In the genomic region with DNA sequence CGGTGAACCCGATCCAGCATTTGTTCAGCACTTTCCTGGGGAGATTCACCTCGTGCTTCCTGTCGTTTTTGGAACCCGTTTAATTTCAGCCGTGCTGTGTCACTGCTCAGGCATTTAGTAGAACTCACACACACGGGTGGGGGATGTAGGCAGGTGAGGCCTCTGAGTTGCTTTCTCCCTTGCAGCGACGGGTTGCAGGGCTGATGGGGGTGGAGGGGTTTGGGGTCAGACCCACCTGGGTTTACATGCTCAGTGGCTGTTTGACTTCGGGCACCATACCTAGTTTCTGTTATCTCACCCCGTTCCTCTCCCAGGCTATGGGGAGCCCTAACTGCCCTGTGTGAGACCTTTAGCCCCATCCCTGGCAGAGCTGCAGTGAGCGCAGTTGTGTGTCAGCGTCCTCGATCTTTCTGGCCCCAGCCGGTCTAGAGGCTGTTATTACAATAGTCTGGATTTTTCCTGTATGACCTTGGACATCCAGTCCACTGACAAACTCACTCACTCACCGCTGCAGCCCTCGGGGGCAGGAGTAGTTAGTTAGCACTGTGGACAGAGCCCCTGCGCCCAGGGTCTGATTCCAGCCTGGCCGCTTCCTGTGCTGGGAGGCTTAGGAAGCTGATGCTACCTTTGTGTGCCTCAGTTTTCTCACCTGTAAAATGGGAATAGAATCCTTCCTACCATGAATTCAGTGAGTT, we compare ENCODE assay signal across 8 cellular contexts. TPM values are rescaled to one million over a fixed set of nuclear protein-coding genes. Genes with fewer than 3 reads are reported as not detected.
DNase-seq lines count a peak whose midpoint lies in the region; ATAC-seq and TF ChIP-seq lines count a peak whose summit lies in the region.

No MANE protein-coding gene starts in this region.

- H3K27ac Mint-ChIP-seq in activated naive CD8-positive, alpha-beta T cell treated with anti-CD3 and anti-CD28 coated beads for 36 hours, result no peak overlapping the region
- no peak overlapping the region for H3K27ac Mint-ChIP-seq in activated naive CD8-positive, alpha-beta T cell treated with anti-CD3 and anti-CD28 coated beads, Interleukin-2, amount 50 U/mL, for 24 hours

- no TSS peak for BruUV-seq in mammary epithelial cell (replicated peaks; lab: Mats Ljungman, UMichigan)

- H2AFZ ChIP-seq in mammary epithelial cell (ENCODE audit: low read depth, low read length), result peak overlapping the region; percentile 70

- H3K4me3 Mint-ChIP-seq in activated naive CD8-positive, alpha-beta T cell treated with anti-CD3 and anti-CD28 coated beads for 36 hours, result peak overlapping the region; percentile 85
- H3K4me3 Mint-ChIP-seq in activated naive CD8-positive, alpha-beta T cell treated with anti-CD3 and anti-CD28 coated beads, Interleukin-2, amount 50 U/mL, for 24 hours, result no peak overlapping the region

- H3K27ac ChIP-seq in mammary epithelial cell (ENCODE audit: insufficient read depth, low read depth, low read length) (peak overlapping the region; percentile 69), lower lobe of right lung (peak overlapping the region; percentile 66), uterus (peak overlapping the region; percentile 74 to 75)

- H3K27me3 Mint-ChIP-seq in activated naive CD8-positive, alpha-beta T cell treated with anti-CD3 and anti-CD28 coated beads for 36 hours, result peaks cover 4% of the 10 kb centered on the region
- peaks cover 21% of the 10 kb centered on the region for H3K27me3 Mint-ChIP-seq in activated naive CD8-positive, alpha-beta T cell treated with anti-CD3 and anti-CD28 coated beads, Interleukin-2, amount 50 U/mL, for 24 hours

- no peak for ATAC-seq in activated naive CD8-positive, alpha-beta T cell treated with anti-CD3 and anti-CD28 coated beads, Interleukin-2, amount 50 U/mL, for 24 hours
- peak; percentile 2 to 36 for ATAC-seq in lower lobe of right lung

- H3K4me1 Mint-ChIP-seq in activated naive CD8-positive, alpha-beta T cell treated with anti-CD3 and anti-CD28 coated beads for 36 hours, result peaks cover 18% of the 10 kb centered on the region
- peaks cover 14% of the 10 kb centered on the region for H3K4me1 Mint-ChIP-seq in activated naive CD8-positive, alpha-beta T cell treated with anti-CD3 and anti-CD28 coated beads, Interleukin-2, amount 50 U/mL, for 24 hours

- TF ChIP-seq POLR2A in uterus (IDR thresholded peaks at IDR 0.05), result no peak

- in situ Hi-C loops in mammary epithelial cell (cut with MboI; ENCODE audit: low sequenced_read_pairs in 2 of 2), result no loop called here

- no peak for DNase-seq in activated naive CD8-positive, alpha-beta T cell treated with anti-CD3 and anti-CD28 coated beads for 36 hours
- DNase-seq in activated naive CD8-positive, alpha-beta T cell treated with anti-CD3 and anti-CD28 coated beads, Interleukin-2, amount 50 U/mL, for 24 hours, result no peak
- DNase-seq in mammary epithelial cell (peak; percentile 76), lower lobe of right lung (no peak), uterus (peak; percentile 46 to 52), NCI-H1694 (lab: John Stamatoyannopoulos, UW) (no peak), SKM-1 treated with dmso at 0.1 percent for 144 hours (lab: John Stamatoyannopoulos, UW; ENCODE audit: unreplicated experiment) (no peak), NCI-H1417 (lab: John Stamatoyannopoulos, UW) (no peak)

- H4K20me1 ChIP-seq in mammary epithelial cell (ENCODE audit: insufficient read depth, low read length), result no peaks in the 10 kb centered on the region

- H3K4me3 ChIP-seq in mammary epithelial cell (replicated peaks in 1 of 3; ENCODE audit: insufficient read depth in 1 of 3, low read depth in 2 of 3, low read length in 3 of 3) (peak overlapping the region; percentile 62 to 67 (median 64)), lower lobe of right lung (peak overlapping the region; percentile 67), uterus (peak overlapping the region; percentile 10 to 54)

- dilution Hi-C loops in mammary epithelial cell (cut with HindIII; ENCODE audit: low sequenced_read_pairs), result no loop called here

- H3K4me1 ChIP-seq in mammary epithelial cell (ENCODE audit: insufficient read depth, low read length), result peaks cover 38% of the 10 kb centered on the region
- peaks cover 52% of the 10 kb centered on the region for H3K4me1 ChIP-seq in lower lobe of right lung
- H3K4me1 ChIP-seq in uterus, result peaks cover 0 to 4% of the 10 kb centered on the region in 2 donors

- TF ChIP-seq CTCF in mammary epithelial cell (conservative IDR thresholded peaks at IDR 0.05 in 1 of 2, IDR thresholded peaks at IDR 0.05 in 1 of 2; ENCODE audit: extremely low read depth in 1 of 2, insufficient read depth in 1 of 2, low read depth in 1 of 2, low read length in 2 of 2) (no peak), lower lobe of right lung (IDR thresholded peaks at IDR 0.05) (no peak), uterus (IDR thresholded peaks at IDR 0.05) (no peak)

- CTCF ChIA-PET in mammary epithelial cell (lab: Charles Lee; ENCODE audit: low non-redundant PET), result no interaction called here

- H3K9me3 ChIP-seq in mammary epithelial cell (replicated peaks; ENCODE audit: insufficient read depth, low read length) (no peaks in the 10 kb centered on the region), lower lobe of right lung (no peaks in the 10 kb centered on the region), uterus (no peaks in the 10 kb centered on the region)

- H3K79me2 ChIP-seq in mammary epithelial cell (ENCODE audit: insufficient read depth, low read length), result peaks cover 69% of the 10 kb centered on the region

- intact Hi-C loops in mammary epithelial cell (cut with micrococcal nuclease) (loop anchor here (1.0 to 2.0 kb wide), 2 partner anchors 24 to 39 kb away; no protein-coding TSS in a partner anchor), lower lobe of right lung (cut with DNase I) (no loop called here), uterus (cut with DNase I; ENCODE audit: low total_unique reads) (loop anchor here (10.0 kb wide), 1 partner anchor 70 kb away; no protein-coding TSS in a partner anchor)

- WGBS in mammary epithelial cell (ENCODE audit: low coverage, missing lambda C conversion rate), result 20% methylated on average over 13 of the region's 19 CpGs

- H3K9me3 Mint-ChIP-seq in activated naive CD8-positive, alpha-beta T cell treated with anti-CD3 and anti-CD28 coated beads for 36 hours, result no peaks in the 10 kb centered on the region
- H3K9me3 Mint-ChIP-seq in activated naive CD8-positive, alpha-beta T cell treated with anti-CD3 and anti-CD28 coated beads, Interleukin-2, amount 50 U/mL, for 24 hours, result no peaks in the 10 kb centered on the region

- peak overlapping the region; percentile 60 for H3K9ac ChIP-seq in mammary epithelial cell (ENCODE audit: insufficient read depth, low read length)

- H3K36me3 ChIP-seq in mammary epithelial cell (ENCODE audit: insufficient read depth, low read length), result no peaks in the 10 kb centered on the region
- no peaks in the 10 kb centered on the region for H3K36me3 ChIP-seq in lower lobe of right lung
- H3K36me3 ChIP-seq in uterus, result no peaks in the 10 kb centered on the region

- H3K4me2 ChIP-seq in mammary epithelial cell (ENCODE audit: insufficient read depth, low read depth, low read length), result peak overlapping the region; percentile 92

- no peaks in the 10 kb centered on the region for H3K27me3 ChIP-seq in mammary epithelial cell (ENCODE audit: insufficient read depth, low read length)
- H3K27me3 ChIP-seq in lower lobe of right lung (ENCODE audit: low read depth), result no peaks in the 10 kb centered on the region
- no peaks in the 10 kb centered on the region for H3K27me3 ChIP-seq in uterus

- H3K36me3 Mint-ChIP-seq in activated naive CD8-positive, alpha-beta T cell treated with anti-CD3 and anti-CD28 coated beads for 36 hours, result peaks cover 4% of the 10 kb centered on the region
- H3K36me3 Mint-ChIP-seq in activated naive CD8-positive, alpha-beta T cell treated with anti-CD3 and anti-CD28 coated beads, Interleukin-2, amount 50 U/mL, for 24 hours (ENCODE audit: low read depth), result no peaks in the 10 kb centered on the region

RNA-seq across cellular contexts. Expression of gene LRP5, which starts 2.6 kb away (rescaled TPM):
- 10 to 100 TPM; 12.7 to 15.4 TPM for total RNA-seq in activated naive CD8-positive, alpha-beta T cell treated with anti-CD3 and anti-CD28 coated beads for 36 hours
- total RNA-seq in mammary epithelial cell (10 to 100 TPM; 32.6 to 41.7 TPM), lower lobe of right lung (66.1 TPM), uterus (10 to 100 TPM; 19.1 to 86.2 (median 43.9) TPM)
- 13.5 TPM for polyA plus RNA-seq in mammary epithelial cell
- 19.7 TPM for polyA minus RNA-seq in mammary epithelial cell

RNA-seq across cellular contexts. Expression of gene C11orf24, which starts 43.3 kb away (rescaled TPM):
- total RNA-seq in activated naive CD8-positive, alpha-beta T cell treated with anti-CD3 and anti-CD28 coated beads for 36 hours, result 10 to 100 TPM; 42.2 to 44.6 TPM
- total RNA-seq in mammary epithelial cell, result 10 to 100 TPM; 30.2 to 64.3 TPM
- polyA plus RNA-seq in mammary epithelial cell, result 46.5 TPM
- 47.1 TPM for polyA minus RNA-seq in mammary epithelial cell
- total RNA-seq in lower lobe of right lung, result 24.7 TPM
- total RNA-seq in uterus, result 100 to 1,000 TPM in 1 of 4 donors, 10 to 100 TPM in 3; 23.2 to 136 (median 33.4) TPM

Comparison
In these comparisons a context has a peak if more than half of its experiments do, and no peak if none do; other contexts are left out.
1. DNase-seq: peak in mammary epithelial cell (single experiment) and uterus (2 of 2); none in activated naive CD8-positive, alpha-beta T cell treated with anti-CD3 and anti-CD28 coated beads for 36 hours (single experiment), activated naive CD8-positive, alpha-beta T cell treated with anti-CD3 and anti-CD28 coated beads, Interleukin-2, amount 50 U/mL, for 24 hours (single experiment), lower lobe of right lung (single experiment), NCI-H1694 (single experiment), SKM-1 treated with dmso at 0.1 percent for 144 hours (single experiment) and NCI-H1417 (0 of 3).
2. Peak in every context shown above with its lines, with median percentiles within 50 percentile points of each other: H3K27ac ChIP-seq and H3K4me3 ChIP-seq.